18 cellular contexts compared by ENCODE assay signal in the genomic region with DNA sequence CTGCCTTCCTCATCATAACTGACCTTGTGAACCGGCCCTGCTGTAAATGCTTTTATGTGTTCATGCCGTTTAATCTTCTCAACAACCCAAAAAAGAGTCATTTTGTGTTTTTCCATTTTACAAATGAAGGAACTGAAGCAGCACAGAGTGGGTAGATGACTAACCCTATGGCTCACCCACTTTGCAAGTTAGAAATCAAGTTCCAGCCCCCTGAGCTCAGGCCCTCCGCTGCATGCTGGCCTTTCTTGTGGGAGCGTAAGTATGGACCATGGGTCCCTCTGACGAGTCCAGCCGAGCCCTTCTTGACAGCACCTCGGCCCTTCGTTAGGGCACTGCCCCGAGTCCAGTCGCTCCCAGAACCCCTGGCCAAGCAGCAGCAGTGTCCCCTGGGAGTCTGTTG.
DNase-seq lines count a peak whose midpoint lies in the region; ATAC-seq, FAIRE-seq and TF ChIP-seq lines count a peak whose summit lies in the region.
"Had no signal": no experiment of that assay in that cellular context is flagged by ENCODE, and none has a peak within 500 bp of the region (broad histone marks: within the 10 kb centered on the region; RNA-seq: fewer than 3 reads in every experiment).

No MANE protein-coding gene starts in this region.

- POLR2A ChIA-PET in A549 (lab: Yijun Ruan, JAX), result interaction anchor here (0.5 kb wide), 1 partner anchor 16 kb away, joined by 3 read pairs; no protein-coding TSS in a partner anchor
- POLR2A ChIA-PET in IMR-90 (lab: Charles Lee; ENCODE audit: unreplicated experiment), result no interaction called here
- POLR2A ChIA-PET in MCF 10A (lab: Yijun Ruan, JAX), result no interaction called here

- H3K36me3 ChIP-seq in IMR-90 (ENCODE audit: control insufficient read depth, insufficient read depth, low read length) (peaks cover 24% of the 10 kb centered on the region), brain microvascular endothelial cell (replicated peaks) (no peaks in the 10 kb centered on the region), neuronal stem cell (replicated peaks in 1 of 2; ENCODE audit: control insufficient read depth in 2 of 2, insufficient read depth in 2 of 2, low read length in 2 of 2) (peaks cover 20 to 80% of the 10 kb centered on the region in 2 donors)

- WGBS in A549 (ENCODE audit: missing lambda C conversion rate), result 93% methylated on average over 10 of the region's 10 CpGs
- WGBS in IMR-90 (ENCODE audit: extremely low coverage in 2 of 2, insufficient read length in 1 of 2), 2 experiments, result 86% methylated on average over 10 of the region's 10 CpGs; no CpG with 5 or more reads in 1 of the 2 experiments
- WGBS in neuronal stem cell (ENCODE audit: extremely low coverage in 2 of 2, insufficient read length in 2 of 2, insufficient replicate concordance in 1 of 2), 2 donors, result no CpG with 5 or more reads among the region's 10 CpGs

- H3K4me2 ChIP-seq in A549 (no peak overlapping the region), IMR-90 (ENCODE audit: low read depth, low read length) (no peak overlapping the region), neuronal stem cell (ENCODE audit: insufficient read depth, low read length, poor library complexity, severe bottlenecking) (no peak overlapping the region)

- H3K56ac ChIP-seq in IMR-90 (ENCODE audit: extremely low read depth, insufficient read depth, low read length), result no peak overlapping the region

- TF ChIP-seq POLR2A in A549 (IDR thresholded peaks at IDR 0.05; ENCODE audit: low read length) (no peak), IMR-90 (IDR thresholded peaks at IDR 0.05; ENCODE audit: low read depth, low read length) (no peak)

- H2AK5ac ChIP-seq in IMR-90 (ENCODE audit: low read depth, low read length) (peak overlapping the region; percentile 91), neuronal stem cell (ENCODE audit: low read depth, low read length) (no peak overlapping the region)

- H3K9ac ChIP-seq in IMR-90 (ENCODE audit: low read depth, low read length), result no peak overlapping the region
- H3K9ac ChIP-seq in neuronal stem cell (ENCODE audit: low read depth, low read length, poor library complexity), result peak overlapping the region; percentile 5

- H3K27ac Mint-ChIP-seq in MCF 10A (ENCODE audit: low read depth, unreplicated experiment), result no peak overlapping the region
- H3K27ac Mint-ChIP-seq: B cell; CD4-positive, alpha-beta T cell had no signal

- peaks cover 22 to 91% of the 10 kb centered on the region in 2 experiments; a peak in 3 of 4 replicates for H3K79me1 ChIP-seq in IMR-90 (ENCODE audit: low read depth in 1 of 2, low read length in 2 of 2)
- peaks cover 18% of the 10 kb centered on the region for H3K79me1 ChIP-seq in neuronal stem cell (ENCODE audit: low read depth, low read length)

- DNase-seq in A549 (ENCODE audit: low read depth in 1 of 2, low spot score in 1 of 2) (no peak), IMR-90 (peak; percentile 58), brain microvascular endothelial cell (no peak), neuronal stem cell (ENCODE audit: low spot score) (no peak), MCF 10A (ENCODE audit: unreplicated experiment) (no peak)
- DNase-seq: C1 segment of cervical spinal cord; Calu3; CD4-positive, alpha-beta T cell; DMS 273 treated with DMSO at 0.1 percent for 48 hours; DMS79; HCEC 1CT had no signal

- TF ChIP-seq CTCF in A549 (IDR thresholded peaks at IDR 0.05), result no peak
- no peak for TF ChIP-seq CTCF in IMR-90 (conservative IDR thresholded peaks at IDR 0.05; ENCODE audit: low read depth, low read length)
- TF ChIP-seq CTCF in brain microvascular endothelial cell (IDR thresholded peaks at IDR 0.05; ENCODE audit: low read depth, low read length, missing control alignments), result no peak
- no peak for TF ChIP-seq CTCF in MCF 10A (IDR thresholded peaks at IDR 0.05; ENCODE audit: unreplicated experiment)

- H4K5ac ChIP-seq in IMR-90 (ENCODE audit: low read depth, low read length), result no peak overlapping the region

- no peaks in the 10 kb centered on the region for H3K36me3 Mint-ChIP-seq in MCF 10A (ENCODE audit: insufficient read depth, unreplicated experiment)

- FAIRE-seq in A549 (lab: Jason Lieb, UNC), result no peak
- FAIRE-seq: G401.6, GM12891 had no signal

- peak overlapping the region; percentile 40 for H2AFZ ChIP-seq in IMR-90 (replicated peaks; ENCODE audit: low read length, poor library complexity)
- H2AFZ ChIP-seq in neuronal stem cell (ENCODE audit: low read length), result no peak overlapping the region

- CTCF ChIA-PET in A549 (lab: Yijun Ruan, JAX) (no interaction called here), IMR-90 (lab: Yijun Ruan, JAX) (no interaction called here), MCF 10A (lab: Yijun Ruan, JAX) (no interaction called here)

- dilution Hi-C loops in IMR-90 (cut with HindIII; ENCODE audit: low sequenced_read_pairs, unreplicated experiment), result no loop called here

- H3K4me3 Mint-ChIP-seq in MCF 10A (ENCODE audit: unreplicated experiment), result no peak overlapping the region
- H3K4me3 Mint-ChIP-seq: B cell; CD4-positive, alpha-beta T cell had no signal

- no peak overlapping the region for H3K4me3 ChIP-seq in A549
- no peak overlapping the region for H3K4me3 ChIP-seq in IMR-90 (ENCODE audit: insufficient read depth, low read depth, low read length)
- H3K4me3 ChIP-seq in brain microvascular endothelial cell (ENCODE audit: low read depth, low read length), result no peak overlapping the region
- H3K4me3 ChIP-seq in neuronal stem cell (ENCODE audit: low read length in 2 of 2), result no peak overlapping the region

- H3K4me1 Mint-ChIP-seq in MCF 10A (ENCODE audit: insufficient read depth, unreplicated experiment), result peaks cover 21% of the 10 kb centered on the region
- H3K4me1 Mint-ChIP-seq: B cell had no signal

- no peaks in the 10 kb centered on the region for H3K9me3 Mint-ChIP-seq in MCF 10A (ENCODE audit: unreplicated experiment)
- H3K9me3 Mint-ChIP-seq: CD4-positive, alpha-beta T cell had no signal

- no peak for TF ChIP-seq RAD21 in A549 (conservative IDR thresholded peaks at IDR 0.05 in 1 of 2, IDR thresholded peaks at IDR 0.05 in 1 of 2)
- TF ChIP-seq RAD21 in IMR-90 (IDR thresholded peaks at IDR 0.05; ENCODE audit: low read length), result no peak

- H2BK120ac ChIP-seq in IMR-90 (ENCODE audit: low read depth, low read length) (peak overlapping the region; percentile 68), neuronal stem cell (ENCODE audit: low read depth, low read length) (no peak overlapping the region)

- H3K23ac ChIP-seq in IMR-90 (ENCODE audit: low read depth, low read length), result peak overlapping the region; percentile 83; the same call in 1 of the 2 replicates
- peak overlapping the region; percentile 13 for H3K23ac ChIP-seq in neuronal stem cell (ENCODE audit: low read depth, low read length, poor library complexity)

- H3K9me3 ChIP-seq in A549, result 0 out of 3 replicates have a peak, but pooled peaks cover 3% of the 10 kb centered on the region
- peaks cover 2% of the 10 kb centered on the region; the same call in 1 of the 2 replicates for H3K9me3 ChIP-seq in IMR-90 (ENCODE audit: control insufficient read depth, insufficient read depth, low read length)
- peaks cover 11 to 21% of the 10 kb centered on the region in 2 donors for H3K9me3 ChIP-seq in neuronal stem cell (replicated peaks in 1 of 2; ENCODE audit: control insufficient read depth in 2 of 2, insufficient read depth in 1 of 2, low read depth in 1 of 2, low read length in 2 of 2)

- no peaks in the 10 kb centered on the region for H3K27me3 Mint-ChIP-seq in MCF 10A (ENCODE audit: insufficient read depth, unreplicated experiment)
- H3K27me3 Mint-ChIP-seq: CD4-positive, alpha-beta T cell had no signal

- intact Hi-C loops in IMR-90 (cut with micrococcal nuclease) (loop anchor here (10.0 kb wide), 1 partner anchor 235 kb away; no protein-coding TSS in a partner anchor), MCF 10A (cut with micrococcal nuclease) (no loop called here)

- H3K4ac ChIP-seq in IMR-90 (ENCODE audit: low read depth, low read length) (peak overlapping the region; percentile 90), neuronal stem cell (ENCODE audit: low read length) (no peak overlapping the region)

- H3K9me1 ChIP-seq in IMR-90 (ENCODE audit: insufficient read depth, low read length), result peaks cover 58% of the 10 kb centered on the region

- H2BK20ac ChIP-seq in IMR-90 (ENCODE audit: low read depth, low read length), result peak overlapping the region; percentile 41

- TF ChIP-seq EP300 in A549 (IDR thresholded peaks at IDR 0.05), result no peak

- H3K27me3 ChIP-seq in IMR-90 (ENCODE audit: control insufficient read depth, insufficient read depth, low read length) (no peaks in the 10 kb centered on the region), brain microvascular endothelial cell (replicated peaks) (no peaks in the 10 kb centered on the region), neuronal stem cell (ENCODE audit: control insufficient read depth in 3 of 3, insufficient read depth in 3 of 3, low read depth in 1 of 3, low read length in 3 of 3) (no peaks in the 10 kb centered on the region)

- peak overlapping the region; percentile 83 for H2BK5ac ChIP-seq in IMR-90 (ENCODE audit: low read depth, low read length, poor library complexity, severe bottlenecking)
- H2BK5ac ChIP-seq in neuronal stem cell (ENCODE audit: low read length), result no peak overlapping the region

- H2BK12ac ChIP-seq in neuronal stem cell (ENCODE audit: low read length), result no peak overlapping the region

- H2BK15ac ChIP-seq in IMR-90 (ENCODE audit: low read depth, low read length) (no peak overlapping the region; the same call in 2 of the 3 replicates), neuronal stem cell (ENCODE audit: low read length) (no peak overlapping the region)

- H3K14ac ChIP-seq in IMR-90 (replicated peaks; ENCODE audit: low read depth, low read length) (peak overlapping the region; percentile 80), neuronal stem cell (ENCODE audit: low read length) (no peak overlapping the region)

- in situ Hi-C loops in IMR-90 (cut with MboI; ENCODE audit: low sequenced_read_pairs) (no loop called here), brain microvascular endothelial cell (cut with HindIII; ENCODE audit: low pct_ligation_motif_present, low sequenced_read_pairs) (no loop called here)

- H4K20me1 ChIP-seq in IMR-90 (ENCODE audit: insufficient read depth, low read length), result peaks cover 17% of the 10 kb centered on the region

- H3K27ac ChIP-seq in A549, result peak overlapping the region; percentile 16 to 97; a peak in 5 of 6 replicates
- H3K27ac ChIP-seq in IMR-90 (ENCODE audit: insufficient read depth, low read length), result peak overlapping the region; percentile 24; the same call in 1 of the 2 replicates
- H3K27ac ChIP-seq in brain microvascular endothelial cell, result peak overlapping the region; percentile 28
- no peak overlapping the region for H3K27ac ChIP-seq in neuronal stem cell (replicated peaks; ENCODE audit: low read length)
- H3K27ac ChIP-seq: 22Rv1 had no signal

- ATAC-seq in A549 (no peak), IMR-90 (ENCODE audit: low read depth) (no peak), HG02798 (IDR thresholded peaks at IDR 0.05; ENCODE audit: poor library complexity, unreplicated experiment) (no peak), GM19324 (IDR thresholded peaks at IDR 0.05; ENCODE audit: low FRiP score, unreplicated experiment) (no peak), HG03039 (IDR thresholded peaks at IDR 0.05; ENCODE audit: unreplicated experiment) (no peak)

- H2AK9ac ChIP-seq in IMR-90 (replicated peaks; ENCODE audit: low read depth, low read length, poor library complexity), result peak overlapping the region; percentile 80

- H4K91ac ChIP-seq in IMR-90 (ENCODE audit: insufficient read depth, low read depth, low read length), result peak overlapping the region; percentile 76
- no peak overlapping the region for H4K91ac ChIP-seq in neuronal stem cell (ENCODE audit: low read depth, low read length, poor library complexity)

- H4K8ac ChIP-seq in IMR-90 (ENCODE audit: low read depth in 2 of 2, low read length in 2 of 2) (peak overlapping the region in 1 of 2 experiments; percentile 66; a peak in 1 of 4 replicates), neuronal stem cell (ENCODE audit: low read depth, low read length) (no peak overlapping the region)

- BruUV-seq in IMR-90 (replicated peaks; lab: Mats Ljungman, UMichigan) (no TSS peak), MCF 10A (replicated peaks; lab: Mats Ljungman, UMichigan) (no TSS peak)

- H3K4me1 ChIP-seq in A549 (peaks cover 43% of the 10 kb centered on the region), IMR-90 (ENCODE audit: control insufficient read depth, insufficient read depth, low read length) (peaks cover 48% of the 10 kb centered on the region), neuronal stem cell (ENCODE audit: control insufficient read depth in 2 of 2, insufficient read depth in 1 of 2, low read depth in 1 of 2, low read length in 2 of 2) (peaks cover 21 to 23% of the 10 kb centered on the region in 2 donors)

- H3K18ac ChIP-seq in IMR-90 (ENCODE audit: low read depth, low read length), result peak overlapping the region; percentile 6; the same call in 1 of the 2 replicates
- peak overlapping the region; percentile 16 for H3K18ac ChIP-seq in neuronal stem cell (ENCODE audit: low read length)
